In the genomic region with DNA sequence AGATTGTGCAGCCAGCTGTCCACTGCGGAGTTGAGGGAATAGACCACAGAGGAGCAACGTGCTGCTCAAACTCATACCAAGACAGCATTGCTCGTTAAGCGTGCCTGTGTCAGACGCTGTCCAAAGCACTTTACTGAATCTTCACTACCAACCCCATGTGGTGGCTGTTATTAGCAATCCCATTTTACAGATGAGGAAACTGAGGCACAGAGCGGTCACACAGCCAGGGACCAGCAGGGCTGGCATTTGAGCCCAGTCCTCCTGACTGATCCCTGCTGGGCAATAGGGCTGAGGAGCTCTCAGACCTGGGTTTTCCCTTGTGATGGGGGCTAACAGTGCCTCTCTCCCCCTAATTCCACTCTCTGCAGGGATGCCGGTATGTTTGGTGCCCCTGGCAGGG, we compare ENCODE assay signal across 21 cellular contexts. TPM values are rescaled to one million over a fixed set of nuclear protein-coding genes. Genes with fewer than 3 reads are reported as not detected.
DNase-seq lines count a peak whose midpoint lies in the region; ATAC-seq and TF ChIP-seq lines count a peak whose summit lies in the region.
"Had no signal": no experiment of that assay in that cellular context is flagged by ENCODE, and none has a peak within 500 bp of the region (broad histone marks: within the 10 kb centered on the region; RNA-seq: fewer than 3 reads in every experiment).

No MANE protein-coding gene starts in this region.

- H3K4me3 Mint-ChIP-seq in glutamatergic neuron (ENCODE audit: unreplicated experiment), result peak overlapping the region; percentile 11
- H3K4me3 Mint-ChIP-seq: CD8-positive, alpha-beta memory T cell; HFFc6; IgD-negative memory B cell had no signal

- H3K9me3 Mint-ChIP-seq in glutamatergic neuron (ENCODE audit: unreplicated experiment), result peaks cover 6% of the 10 kb centered on the region
- H3K9me3 Mint-ChIP-seq: CD14-positive monocyte; CD8-positive, alpha-beta memory T cell; HFFc6; IgD-negative memory B cell had no signal

- no peak for TF ChIP-seq CTCF in glutamatergic neuron (IDR thresholded peaks at IDR 0.05; ENCODE audit: partially characterized antibody, unreplicated experiment)

- peak overlapping the region; percentile 98 for H3K27ac Mint-ChIP-seq in glutamatergic neuron (ENCODE audit: unreplicated experiment)
- H3K27ac Mint-ChIP-seq: CD8-positive, alpha-beta memory T cell; HFFc6; IgD-negative memory B cell had no signal

- H3K36me3 Mint-ChIP-seq in glutamatergic neuron (ENCODE audit: unreplicated experiment), result no peaks in the 10 kb centered on the region
- H3K36me3 Mint-ChIP-seq: CD14-positive monocyte; CD8-positive, alpha-beta memory T cell; IgD-negative memory B cell had no signal

- H3K27me3 Mint-ChIP-seq in glutamatergic neuron (ENCODE audit: unreplicated experiment), result peaks cover 2% of the 10 kb centered on the region

- DNase-seq in NCI-H2171 treated with DMSO at 0.1 percent for 48 hours (lab: John Stamatoyannopoulos, UW), result peak; percentile 47
- DNase-seq in NCI-H2171 (lab: John Stamatoyannopoulos, UW), result no peak
- no peak for DNase-seq in glutamatergic neuron
- DNase-seq in LoVo (ENCODE audit: low spot score), result no peak
- DNase-seq: 8988T; ACHN; BE2C; CD8-positive, alpha-beta memory T cell; DMS153; DND-41; HFFc6; NCI-H1092; NCI-H1417 treated with DMSO at 0.1 percent for 48 hours; NCI-H187; NCI-H2081 treated with DMSO at 0.1 percent for 48 hours; NCI-H774 had no signal

- peaks cover 29% of the 10 kb centered on the region for H3K4me1 Mint-ChIP-seq in glutamatergic neuron (ENCODE audit: low read depth, unreplicated experiment)
- H3K4me1 Mint-ChIP-seq: CD14-positive monocyte; CD8-positive, alpha-beta memory T cell; IgD-negative memory B cell had no signal

- no peak for ATAC-seq in GM19328 (IDR thresholded peaks at IDR 0.05; ENCODE audit: unreplicated experiment)
- ATAC-seq in HG03432 (IDR thresholded peaks at IDR 0.05; ENCODE audit: unreplicated experiment), result no peak
- ATAC-seq: SK-N-SH treated with all-trans-retinoic acid at 6 μM for 48 hours had no signal

RNA-seq across cellular contexts. Expression of a gene that starts 18.0 kb away (rescaled TPM):
- 6.3 TPM for total RNA-seq in glutamatergic neuron (ENCODE audit: unreplicated experiment)

RNA-seq across cellular contexts. Expression of a gene that starts 24.9 kb away (rescaled TPM):
- 19.7 TPM for total RNA-seq in glutamatergic neuron (ENCODE audit: unreplicated experiment)
- total RNA-seq: CD8-positive, alpha-beta memory T cell; HFFc6 had no signal

RNA-seq across cellular contexts. Expression of a gene that starts 40.6 kb away (rescaled TPM):
- 28.0 TPM for total RNA-seq in glutamatergic neuron (ENCODE audit: unreplicated experiment)
- total RNA-seq: CD8-positive, alpha-beta memory T cell; HFFc6 had no signal
